Comparison of ENCODE assay signal across 10 cellular contexts in the genomic region with DNA sequence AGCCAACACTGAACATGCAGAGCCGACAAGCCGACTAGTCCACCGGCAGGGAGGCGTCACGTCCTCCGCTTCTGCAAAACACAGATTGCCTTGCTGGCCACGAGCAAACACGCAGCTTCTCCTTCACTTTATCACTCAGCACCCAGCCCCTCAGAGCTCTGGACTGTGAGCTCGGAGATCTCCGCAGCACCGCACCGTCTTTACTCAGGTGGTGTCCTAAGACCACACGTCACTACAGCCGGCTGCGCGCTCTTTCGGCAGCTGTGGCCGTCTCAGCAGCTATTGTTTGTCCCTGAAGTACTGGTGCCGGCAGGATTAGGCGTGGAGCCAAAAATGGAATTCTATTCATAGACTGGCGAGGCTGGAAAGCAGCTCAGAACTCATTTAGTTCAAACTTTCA.
A peak's percentile ranks its signal among the peaks of the same experiment; 100 is the strongest.
DNase-seq lines count a peak whose midpoint lies in the region; ATAC-seq and TF ChIP-seq lines count a peak whose summit lies in the region.
"Had no signal": no experiment of that assay in that cellular context is flagged by ENCODE, and none has a peak within 500 bp of the region (broad histone marks: within the 10 kb centered on the region; RNA-seq: fewer than 3 reads in every experiment).

No MANE protein-coding gene starts in this region.

- H3K27me3 Mint-ChIP-seq in activated naive CD4-positive, alpha-beta T cell treated with anti-CD3 and anti-CD28 coated beads, Interleukin-2, amount 10 ng/mL, durations not matched to agents 7 days and 5 days, result no peaks in the 10 kb centered on the region
- H3K27me3 Mint-ChIP-seq: activated naive CD8-positive, alpha-beta T cell treated with anti-CD3 and anti-CD28 coated beads, Interleukin-2, amount 10 ng/mL, durations not matched to agents 7 days and 5 days had no signal

- H3K27me3 ChIP-seq in SJSA1 (replicated peaks) (no peaks in the 10 kb centered on the region), heart left ventricle (peaks cover 0 to 3% (median 0%) of the 10 kb centered on the region in 9 donors), MG63 (no peaks in the 10 kb centered on the region)

- WGBS in heart left ventricle, 4 donors, result 16 to 39% (median 26%) methylated on average over 20 to 21 of the region's 21 CpGs

- no peak overlapping the region for H3K4me3 Mint-ChIP-seq in activated naive CD4-positive, alpha-beta T cell treated with anti-CD3 and anti-CD28 coated beads, Interleukin-2, amount 10 ng/mL, durations not matched to agents 7 days and 5 days
- H3K4me3 Mint-ChIP-seq: activated naive CD8-positive, alpha-beta T cell treated with anti-CD3 and anti-CD28 coated beads, Interleukin-2, amount 10 ng/mL, durations not matched to agents 7 days and 5 days had no signal

- peak; percentile 89 for DNase-seq in DMS153 (lab: John Stamatoyannopoulos, UW)
- peak; percentile 76 to 87 for DNase-seq in SJSA1 (ENCODE audit: low read depth in 1 of 2, low spot score in 2 of 2)
- DNase-seq in heart left ventricle, result peak; percentile 75 to 82 (median 77)
- peak; percentile 35 to 93 (median 66) for DNase-seq in posterior cingulate gyrus
- DNase-seq in MG63, result no peak
- no peak for DNase-seq in activated effector memory CD4-positive, alpha-beta T cell treated with anti-CD3 and anti-CD28 coated beads, Interleukin-2, amount 50 U/mL, for 16 hours
- DNase-seq in activated naive CD4-positive, alpha-beta T cell treated with anti-CD3 and anti-CD28 coated beads, Interleukin-2, amount 10 ng/mL, durations not matched to agents 7 days and 5 days, result no peak
- DNase-seq: activated naive CD8-positive, alpha-beta T cell treated with anti-CD3 and anti-CD28 coated beads, Interleukin-2, amount 10 ng/mL, durations not matched to agents 7 days and 5 days had no signal

- H3K27ac Mint-ChIP-seq in activated naive CD4-positive, alpha-beta T cell treated with anti-CD3 and anti-CD28 coated beads, Interleukin-2, amount 10 ng/mL, durations not matched to agents 7 days and 5 days, result no peak overlapping the region
- H3K27ac Mint-ChIP-seq: activated naive CD8-positive, alpha-beta T cell treated with anti-CD3 and anti-CD28 coated beads, Interleukin-2, amount 10 ng/mL, durations not matched to agents 7 days and 5 days had no signal

- no peak for TF ChIP-seq POLR2A in heart left ventricle (IDR thresholded peaks at IDR 0.05)

- H3K36me3 Mint-ChIP-seq in activated naive CD4-positive, alpha-beta T cell treated with anti-CD3 and anti-CD28 coated beads, Interleukin-2, amount 10 ng/mL, durations not matched to agents 7 days and 5 days, result no peaks in the 10 kb centered on the region
- H3K36me3 Mint-ChIP-seq: activated naive CD8-positive, alpha-beta T cell treated with anti-CD3 and anti-CD28 coated beads, Interleukin-2, amount 10 ng/mL, durations not matched to agents 7 days and 5 days had no signal

- H3K27ac ChIP-seq in SJSA1 (no peak overlapping the region), heart left ventricle (peak overlapping the region in 11 of 12 donors; percentile 2 to 73 (median 52))

- ATAC-seq in heart left ventricle (peak; percentile 95 to 96 (median 96)), HG02610 (IDR thresholded peaks at IDR 0.05; ENCODE audit: unreplicated experiment) (no peak)
- ATAC-seq: SK-N-SH treated with all-trans-retinoic acid at 6 μM for 48 hours had no signal

- H3K36me3 ChIP-seq in SJSA1, result peaks cover 85% of the 10 kb centered on the region
- peaks cover 0 to 18% (median 0%) of the 10 kb centered on the region in 9 donors for H3K36me3 ChIP-seq in heart left ventricle
- no peaks in the 10 kb centered on the region for H3K36me3 ChIP-seq in MG63

- H3K9me3 ChIP-seq in SJSA1 (replicated peaks) (no peaks in the 10 kb centered on the region), heart left ventricle (no peaks in the 10 kb centered on the region), MG63 (no peaks in the 10 kb centered on the region)

- intact Hi-C loops in heart left ventricle (cut with DNase I) (no loop called here), posterior cingulate gyrus (cut with DNase I) (no loop called here)

- H3K4me1 ChIP-seq in SJSA1 (replicated peaks), result peaks cover 23% of the 10 kb centered on the region
- H3K4me1 ChIP-seq in heart left ventricle, result peaks cover 0 to 21% (median 9%) of the 10 kb centered on the region in 12 donors

- no peaks in the 10 kb centered on the region for H3K4me1 Mint-ChIP-seq in activated naive CD4-positive, alpha-beta T cell treated with anti-CD3 and anti-CD28 coated beads, Interleukin-2, amount 10 ng/mL, durations not matched to agents 7 days and 5 days
- H3K4me1 Mint-ChIP-seq: activated naive CD8-positive, alpha-beta T cell treated with anti-CD3 and anti-CD28 coated beads, Interleukin-2, amount 10 ng/mL, durations not matched to agents 7 days and 5 days had no signal

- CTCF ChIA-PET in activated naive CD4-positive, alpha-beta T cell treated with anti-CD3 and anti-CD28 coated beads, Interleukin-2, amount 10 ng/mL, durations not matched to agents 7 days and 5 days (lab: Charles Lee), result no interaction called here

- H3K4me3 ChIP-seq in SJSA1 (no peak overlapping the region), heart left ventricle (peak overlapping the region in 11 of 12 donors; percentile 16 to 58 (median 43)), MG63 (no peak overlapping the region)

- peaks cover 1% of the 10 kb centered on the region for H3K9me3 Mint-ChIP-seq in activated naive CD4-positive, alpha-beta T cell treated with anti-CD3 and anti-CD28 coated beads, Interleukin-2, amount 10 ng/mL, durations not matched to agents 7 days and 5 days
- H3K9me3 Mint-ChIP-seq: activated naive CD8-positive, alpha-beta T cell treated with anti-CD3 and anti-CD28 coated beads, Interleukin-2, amount 10 ng/mL, durations not matched to agents 7 days and 5 days had no signal

- TF ChIP-seq CTCF in heart left ventricle (IDR thresholded peaks at IDR 0.05), result no peak

Comparison
In these comparisons a context has a peak if more than half of its experiments do, and no peak if none do; other contexts are left out.
1. DNase-seq: peak in DMS153 (single experiment), SJSA1 (2 of 2), heart left ventricle (5 of 5) and posterior cingulate gyrus (10 of 10); none in MG63 (single experiment), activated effector memory CD4-positive, alpha-beta T cell treated with anti-CD3 and anti-CD28 coated beads, Interleukin-2, amount 50 U/mL, for 16 hours (single experiment) and activated naive CD4-positive, alpha-beta T cell treated with anti-CD3 and anti-CD28 coated beads, Interleukin-2, amount 10 ng/mL, durations not matched to agents 7 days and 5 days (single experiment).
2. H3K4me3 ChIP-seq: peak in heart left ventricle (11 of 12); none in SJSA1 (single experiment) and MG63 (single experiment).